In the genomic region with DNA sequence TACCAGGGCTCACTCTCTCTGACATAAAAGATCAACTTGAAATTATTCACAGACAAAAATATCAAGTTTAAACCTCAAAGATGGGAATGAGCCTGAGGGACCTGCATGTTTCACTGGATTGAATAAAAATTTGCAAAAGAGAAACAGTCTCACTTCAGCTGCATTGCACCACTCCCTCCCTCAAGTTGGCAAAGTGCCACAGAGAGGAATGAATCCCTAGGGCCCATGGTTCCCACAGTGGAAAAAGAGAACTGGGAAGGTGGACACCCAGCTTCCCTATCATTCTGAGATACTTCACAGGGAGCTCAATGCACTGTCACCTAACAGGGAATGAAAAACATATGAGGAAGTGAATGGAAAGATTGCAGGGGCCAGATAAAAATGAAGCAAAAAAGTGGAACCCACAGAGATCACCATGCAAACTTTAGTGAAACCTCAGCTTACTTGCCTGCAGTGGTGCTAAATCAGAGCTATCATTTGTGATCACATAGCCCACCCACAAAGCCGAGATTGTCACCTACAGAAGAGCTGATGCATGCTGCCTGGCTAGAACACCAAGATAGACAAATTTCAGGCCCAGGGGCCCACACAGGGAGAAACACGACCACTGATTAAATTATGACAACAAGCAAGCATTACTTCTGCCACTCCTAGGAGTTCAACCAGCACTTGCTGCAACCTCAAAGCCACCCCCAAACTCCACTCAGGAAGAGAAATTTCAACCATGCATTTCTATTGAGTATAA, we compare ENCODE assay signal across 16 cellular contexts.
"Had no signal": no experiment of that assay in that cellular context is flagged by ENCODE, and none has a peak within 500 bp of the region (broad histone marks: within the 10 kb centered on the region; RNA-seq: fewer than 3 reads in every experiment).

No MANE protein-coding gene starts in this region.

- H3K36me3 Mint-ChIP-seq: activated naive CD4-positive, alpha-beta T cell treated with anti-CD3 and anti-CD28 coated beads, Interleukin-2, amount 50 U/mL, for 72 hours; brain; type B pancreatic cell had no signal

- H3K27ac Mint-ChIP-seq: activated CD4-positive, alpha-beta T cell treated with anti-CD3 and anti-CD28 coated beads for 36 hours; activated CD8-positive, alpha-beta T cell treated with anti-CD3 and anti-CD28 coated beads for 36 hours; activated naive CD4-positive, alpha-beta T cell treated with anti-CD3 and anti-CD28 coated beads, Interleukin-2, amount 50 U/mL, for 72 hours; brain; naive thymus-derived CD4-positive, alpha-beta T cell; stimulated activated naive CD8-positive, alpha-beta T cell treated with anti-CD3 and anti-CD28 coated beads, Interleukin-15, amount 100 ng/mL, for 72 hours; type B pancreatic cell had no signal

- ATAC-seq: activated CD4-positive, alpha-beta T cell treated with anti-CD3 and anti-CD28 coated beads for 36 hours; activated CD8-positive, alpha-beta T cell treated with anti-CD3 and anti-CD28 coated beads for 36 hours; activated naive CD4-positive, alpha-beta T cell treated with anti-CD3 and anti-CD28 coated beads, Interleukin-2, amount 50 U/mL, for 72 hours; activated T-cell treated with anti-CD3 and anti-CD28 coated beads, Interleukin-2, amount 50 U/mL, for 4 hours; esophagus mucosa; naive thymus-derived CD4-positive, alpha-beta T cell; pancreas; stimulated activated naive CD8-positive, alpha-beta T cell treated with anti-CD3 and anti-CD28 coated beads, Interleukin-15, amount 100 ng/mL, for 72 hours had no signal

- H3K4me1 Mint-ChIP-seq: activated CD4-positive, alpha-beta T cell treated with anti-CD3 and anti-CD28 coated beads for 36 hours; brain; central memory CD8-positive, alpha-beta T cell; naive thymus-derived CD4-positive, alpha-beta T cell; stimulated activated naive CD8-positive, alpha-beta T cell treated with anti-CD3 and anti-CD28 coated beads, Interleukin-15, amount 100 ng/mL, for 72 hours had no signal

- H3K27me3 Mint-ChIP-seq: activated CD4-positive, alpha-beta T cell treated with anti-CD3 and anti-CD28 coated beads for 36 hours; activated CD8-positive, alpha-beta T cell treated with anti-CD3 and anti-CD28 coated beads for 36 hours; central memory CD8-positive, alpha-beta T cell; naive thymus-derived CD4-positive, alpha-beta T cell; stimulated activated naive CD8-positive, alpha-beta T cell treated with anti-CD3 and anti-CD28 coated beads, Interleukin-15, amount 100 ng/mL, for 72 hours; type B pancreatic cell had no signal

- H3K9me3 Mint-ChIP-seq: type B pancreatic cell had no signal

- H3K4me3 Mint-ChIP-seq: activated CD4-positive, alpha-beta T cell treated with anti-CD3 and anti-CD28 coated beads for 36 hours; activated CD8-positive, alpha-beta T cell treated with anti-CD3 and anti-CD28 coated beads for 36 hours; activated T-cell treated with anti-CD3 and anti-CD28 coated beads, Interleukin-2, amount 50 U/mL, for 4 hours; brain; central memory CD8-positive, alpha-beta T cell; naive thymus-derived CD4-positive, alpha-beta T cell; stimulated activated naive CD8-positive, alpha-beta T cell treated with anti-CD3 and anti-CD28 coated beads, Interleukin-15, amount 100 ng/mL, for 72 hours; type B pancreatic cell had no signal

- DNase-seq: activated CD4-positive, alpha-beta T cell treated with anti-CD3 and anti-CD28 coated beads for 36 hours; activated CD8-positive, alpha-beta T cell treated with anti-CD3 and anti-CD28 coated beads for 36 hours; activated effector memory CD4-positive, alpha-beta T cell treated with anti-CD3 and anti-CD28 coated beads, Interleukin-2, amount 50 U/mL, for 16 hours; activated T-cell treated with anti-CD3 and anti-CD28 coated beads, Interleukin-2, amount 50 U/mL, for 4 hours; amygdala; hippocampal formation; left ventricle myocardium inferior; naive thymus-derived CD4-positive, alpha-beta T cell; pancreas; stimulated activated CD4-positive, alpha-beta T cell treated with anti-CD3 and anti-CD28 coated beads, Interleukin-1b, Interleukin-23, amount 100 ng/mL, for 48 hours; stimulated activated naive CD8-positive, alpha-beta T cell treated with anti-CD3 and anti-CD28 coated beads, Interleukin-15, amount 100 ng/mL, for 72 hours had no signal
